Comparison of ENCODE assay signal across 9 cellular contexts in genomic region chr22:21009638-21010425, GRCh38. TPM values are rescaled to one million over a fixed set of nuclear protein-coding genes. Genes with fewer than 3 reads are reported as not detected.
DNase-seq lines count a peak whose midpoint lies in the region; ATAC-seq and TF ChIP-seq lines count a peak whose summit lies in the region.
"Had no signal": no experiment of that assay in that cellular context is flagged by ENCODE, and none has a peak within 500 bp of the region (broad histone marks: within the 10 kb centered on the region; RNA-seq: fewer than 3 reads in every experiment).

No MANE protein-coding gene starts in this region.

- H3K4me1 ChIP-seq in Caco-2: peaks cover 12% of the 10 kb centered on the region; the same call in 1 of the 2 replicates
- peaks cover 11% of the 10 kb centered on the region for H3K4me1 ChIP-seq in body of pancreas

- no peak overlapping the region for H3K27ac Mint-ChIP-seq in Caco-2 (ENCODE audit: unreplicated experiment)
- H3K27ac Mint-ChIP-seq in activated naive CD8-positive, alpha-beta T cell treated with anti-CD3 and anti-CD28 coated beads for 36 hours: no peak overlapping the region

- DNase-seq in Caco-2 (peak; percentile 67 to 75), KG1 (lab: John Stamatoyannopoulos, UW) (peak; percentile 1), body of pancreas (peak; percentile 49 to 64 (median 56)), left kidney (ENCODE audit: low read depth, low spot score) (peak; percentile 95), SHP77 (lab: John Stamatoyannopoulos, UW) (no peak), WERI-Rb-1 (no peak), A172 (ENCODE audit: low spot score) (no peak)
- DNase-seq in activated naive CD8-positive, alpha-beta T cell treated with anti-CD3 and anti-CD28 coated beads for 36 hours: no peak

- H3K9me3 Mint-ChIP-seq in Caco-2 (ENCODE audit: unreplicated experiment): no peaks in the 10 kb centered on the region
- H3K9me3 Mint-ChIP-seq in activated naive CD8-positive, alpha-beta T cell treated with anti-CD3 and anti-CD28 coated beads for 36 hours: no peaks in the 10 kb centered on the region

- TF ChIP-seq CTCF in Caco-2 (IDR thresholded peaks at IDR 0.05; ENCODE audit: insufficient read depth in 1 of 2, low read depth in 1 of 2, low read length in 1 of 2, severe bottlenecking in 1 of 2, unreplicated experiment in 1 of 2) (no peak), body of pancreas (IDR thresholded peaks at IDR 0.05) (no peak), WERI-Rb-1 (IDR thresholded peaks at IDR 0.05; ENCODE audit: low read depth, low read length) (no peak)

- H3K36me3 ChIP-seq in Caco-2 (ENCODE audit: control insufficient read depth, insufficient read depth, low read length): no peaks in the 10 kb centered on the region
- no peaks in the 10 kb centered on the region for H3K36me3 ChIP-seq in body of pancreas (replicated peaks in 1 of 2; ENCODE audit: insufficient read depth in 1 of 2, low read depth in 2 of 2)
- peaks cover 35% of the 10 kb centered on the region for H3K36me3 ChIP-seq in WERI-Rb-1

- 45 to 59% methylated on average over 10 of the region's 10 CpGs for whole genome bisulfite sequencing in body of pancreas, 2 donors

- BruUV-seq in Caco-2 (replicated peaks; lab: Mats Ljungman, UMichigan): no TSS peak

- intact Hi-C loops in Caco-2 (cut with micrococcal nuclease; ENCODE audit: unreplicated experiment): no loop called here
- intact Hi-C loops in body of pancreas (cut with DNase I): loop anchor here (10.0 kb wide), 1 partner anchor 45 kb away; the partner anchor contains the start of gene AIFM3

- no peaks in the 10 kb centered on the region for H3K27me3 Mint-ChIP-seq in Caco-2 (ENCODE audit: insufficient read depth, unreplicated experiment)
- no peaks in the 10 kb centered on the region for H3K27me3 Mint-ChIP-seq in activated naive CD8-positive, alpha-beta T cell treated with anti-CD3 and anti-CD28 coated beads for 36 hours

- H3K4me3 ChIP-seq in Caco-2 (ENCODE audit: low read depth, low read length) (no peak overlapping the region), body of pancreas (no peak overlapping the region), WERI-Rb-1 (ENCODE audit: low read depth, low read length) (no peak overlapping the region)

- no peak for TF ChIP-seq POLR2A in body of pancreas (IDR thresholded peaks at IDR 0.05)

- CTCF ChIA-PET in Caco-2 (lab: Charles Lee): interaction anchor here (0.9 kb wide), 1 partner anchor 251 kb away, joined by 3 read pairs; no protein-coding TSS in a partner anchor

- H3K27me3 ChIP-seq in Caco-2 (replicated peaks; ENCODE audit: control insufficient read depth, insufficient read depth, low read length) (no peaks in the 10 kb centered on the region), body of pancreas (no peaks in the 10 kb centered on the region), WERI-Rb-1 (ENCODE audit: insufficient read depth, low read depth, severe bottlenecking) (no peaks in the 10 kb centered on the region)

- H3K36me3 Mint-ChIP-seq in Caco-2 (ENCODE audit: insufficient read depth, unreplicated experiment): peaks cover 5% of the 10 kb centered on the region
- H3K36me3 Mint-ChIP-seq in activated naive CD8-positive, alpha-beta T cell treated with anti-CD3 and anti-CD28 coated beads for 36 hours: no peaks in the 10 kb centered on the region

- H3K9me3 ChIP-seq in Caco-2 (no peaks in the 10 kb centered on the region), body of pancreas (no peaks in the 10 kb centered on the region), WERI-Rb-1 (ENCODE audit: severe bottlenecking) (no peaks in the 10 kb centered on the region)

- peak; percentile 45 for ATAC-seq in body of pancreas

- peaks cover 11% of the 10 kb centered on the region for H3K4me1 Mint-ChIP-seq in Caco-2 (ENCODE audit: low read depth, unreplicated experiment)
- H3K4me1 Mint-ChIP-seq in activated naive CD8-positive, alpha-beta T cell treated with anti-CD3 and anti-CD28 coated beads for 36 hours: peaks cover 11% of the 10 kb centered on the region

- no peak overlapping the region for H3K4me3 Mint-ChIP-seq in Caco-2 (ENCODE audit: unreplicated experiment)
- no peak overlapping the region for H3K4me3 Mint-ChIP-seq in activated naive CD8-positive, alpha-beta T cell treated with anti-CD3 and anti-CD28 coated beads for 36 hours

- H3K27ac ChIP-seq in body of pancreas: no peak overlapping the region
- H3K27ac ChIP-seq in WERI-Rb-1: no peak overlapping the region

- POLR2A ChIA-PET in Caco-2 (lab: Charles Lee): no interaction called here

RNA-seq across cellular contexts. Expression of gene P2RX6, which starts 5.1 kb away (rescaled TPM):
- total RNA-seq in Caco-2 (2022) (0.11 TPM in 1 of 2 replicates, not detected in the other), body of pancreas (not detected)
- under 1 TPM; 0.14 to 0.43 TPM for total RNA-seq in activated naive CD8-positive, alpha-beta T cell treated with anti-CD3 and anti-CD28 coated beads for 36 hours
- 2.8 and 3.5 TPM in 2 replicates for total RNA-seq in A172 (2014; rRNA removed; shearing (Covaris generic))

RNA-seq across cellular contexts. Expression of gene THAP7, which starts 7.9 kb away (rescaled TPM):
- total RNA-seq in Caco-2 (2022) (29.1 and 30.6 TPM in 2 replicates), body of pancreas (10 to 100 TPM; 17.1 to 20.2 TPM)
- total RNA-seq in activated naive CD8-positive, alpha-beta T cell treated with anti-CD3 and anti-CD28 coated beads for 36 hours: 10 to 100 TPM; 34.3 to 34.5 TPM
- 46.9 and 49.0 TPM in 2 replicates for total RNA-seq in A172 (2014; rRNA removed; shearing (Covaris generic))

RNA-seq across cellular contexts. Expression of gene SLC7A4, which starts 22.5 kb away (rescaled TPM):
- 1.9 and 2.1 TPM in 2 replicates for total RNA-seq in Caco-2 (2022)
- 1 to 10 TPM; 1.3 to 1.8 TPM for total RNA-seq in body of pancreas
- total RNA-seq in activated naive CD8-positive, alpha-beta T cell treated with anti-CD3 and anti-CD28 coated beads for 36 hours: under 1 TPM; 0.41 to 0.44 TPM
- total RNA-seq in A172 (2014; rRNA removed; shearing (Covaris generic)): not detected in 2 replicates
- total RNA-seq: mononuclear cell had no signal

RNA-seq across cellular contexts. Expression of gene LZTR1, which starts 27.7 kb away (rescaled TPM):
- total RNA-seq in Caco-2 (2022) (37.2 and 41.3 TPM in 2 replicates), body of pancreas (10 to 100 TPM; 25.7 to 66.9 TPM)
- total RNA-seq in activated naive CD8-positive, alpha-beta T cell treated with anti-CD3 and anti-CD28 coated beads for 36 hours: 10 to 100 TPM; 32.4 to 39.2 TPM
- total RNA-seq in A172 (2014; rRNA removed; shearing (Covaris generic)): 18.9 and 21.9 TPM in 2 replicates

RNA-seq across cellular contexts. Expression of gene LRRC74B, which starts 35.9 kb away (rescaled TPM):
- total RNA-seq in Caco-2 (2022) (not detected in 2 replicates), body of pancreas (not detected)
- not detected for total RNA-seq in activated naive CD8-positive, alpha-beta T cell treated with anti-CD3 and anti-CD28 coated beads for 36 hours
- total RNA-seq in A172 (2014; rRNA removed; shearing (Covaris generic)): 0.77 TPM in 1 of 2 replicates, not detected in the other
- total RNA-seq: mononuclear cell had no signal

Comparison
In these comparisons a context has a peak if more than half of its experiments do, and no peak if none do; other contexts are left out.
1. DNase-seq: peak in Caco-2 (2 of 2), KG1 (single experiment), body of pancreas (4 of 4) and left kidney (single experiment); none in SHP77 (0 of 2), activated naive CD8-positive, alpha-beta T cell treated with anti-CD3 and anti-CD28 coated beads for 36 hours (single experiment), WERI-Rb-1 (single experiment) and A172 (single experiment).